In the genomic region with DNA sequence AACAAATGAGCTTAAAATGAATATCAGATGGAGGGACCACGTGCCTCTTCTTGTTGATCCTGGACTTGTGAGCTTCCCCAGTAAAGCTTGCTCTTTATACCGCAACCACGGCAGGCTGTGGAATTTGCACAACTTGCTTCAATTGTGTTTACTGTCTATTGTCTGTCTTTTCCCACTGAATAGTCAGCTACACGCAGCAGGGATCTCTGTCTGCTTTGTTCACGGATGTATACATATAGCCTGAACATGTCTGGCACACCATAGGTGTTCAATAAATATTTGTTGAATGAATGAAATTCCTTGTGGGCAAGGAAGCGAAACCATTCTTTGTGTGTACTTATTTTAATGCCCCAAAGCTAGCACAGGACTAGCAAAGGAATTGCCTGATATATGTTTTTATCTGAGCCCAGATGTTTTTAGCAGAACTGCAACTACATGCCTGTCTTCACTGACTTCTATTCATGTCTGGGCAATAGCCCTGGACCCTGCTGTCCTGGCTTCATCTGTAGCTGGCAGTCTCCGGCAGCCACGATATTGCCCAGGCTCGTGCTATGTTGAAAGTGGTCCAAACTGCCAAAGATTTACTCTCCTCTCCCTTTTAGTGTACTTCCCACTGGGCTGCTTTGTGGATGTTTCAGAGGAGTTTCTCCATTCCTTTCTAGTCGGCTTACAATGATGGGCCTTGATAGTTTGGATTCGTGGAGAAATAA, we compare ENCODE assay signal across 1 cellular context.
TF ChIP-seq lines count a peak whose summit lies in the region.

No MANE protein-coding gene starts in this region.

TF ChIP-seq in neural cell, 6 proteins besides CTCF, POLR2A, EP300 and RAD21:
- TF ChIP-seq, protein P1, sequence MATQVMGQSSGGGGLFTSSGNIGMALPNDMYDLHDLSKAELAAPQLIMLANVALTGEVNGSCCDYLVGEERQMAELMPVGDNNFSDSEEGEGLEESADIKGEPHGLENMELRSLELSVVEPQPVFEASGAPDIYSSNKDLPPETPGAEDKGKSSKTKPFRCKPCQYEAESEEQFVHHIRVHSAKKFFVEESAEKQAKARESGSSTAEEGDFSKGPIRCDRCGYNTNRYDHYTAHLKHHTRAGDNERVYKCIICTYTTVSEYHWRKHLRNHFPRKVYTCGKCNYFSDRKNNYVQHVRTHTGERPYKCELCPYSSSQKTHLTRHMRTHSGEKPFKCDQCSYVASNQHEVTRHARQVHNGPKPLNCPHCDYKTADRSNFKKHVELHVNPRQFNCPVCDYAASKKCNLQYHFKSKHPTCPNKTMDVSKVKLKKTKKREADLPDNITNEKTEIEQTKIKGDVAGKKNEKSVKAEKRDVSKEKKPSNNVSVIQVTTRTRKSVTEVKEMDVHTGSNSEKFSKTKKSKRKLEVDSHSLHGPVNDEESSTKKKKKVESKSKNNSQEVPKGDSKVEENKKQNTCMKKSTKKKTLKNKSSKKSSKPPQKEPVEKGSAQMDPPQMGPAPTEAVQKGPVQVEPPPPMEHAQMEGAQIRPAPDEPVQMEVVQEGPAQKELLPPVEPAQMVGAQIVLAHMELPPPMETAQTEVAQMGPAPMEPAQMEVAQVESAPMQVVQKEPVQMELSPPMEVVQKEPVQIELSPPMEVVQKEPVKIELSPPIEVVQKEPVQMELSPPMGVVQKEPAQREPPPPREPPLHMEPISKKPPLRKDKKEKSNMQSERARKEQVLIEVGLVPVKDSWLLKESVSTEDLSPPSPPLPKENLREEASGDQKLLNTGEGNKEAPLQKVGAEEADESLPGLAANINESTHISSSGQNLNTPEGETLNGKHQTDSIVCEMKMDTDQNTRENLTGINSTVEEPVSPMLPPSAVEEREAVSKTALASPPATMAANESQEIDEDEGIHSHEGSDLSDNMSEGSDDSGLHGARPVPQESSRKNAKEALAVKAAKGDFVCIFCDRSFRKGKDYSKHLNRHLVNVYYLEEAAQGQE (IDR thresholded peaks at IDR 0.05; ENCODE audit: borderline replicate concordance): no peak
- TF ChIP-seq TAF1 (IDR thresholded peaks at IDR 0.05; ENCODE audit: low read depth) (no peak), POLR2AphosphoS5 (IDR thresholded peaks at IDR 0.05) (peak; percentile 37)
TF ChIP-seq in neural cell: peak in this region for 1.
